35 cellular contexts compared by ENCODE assay signal in genomic region chr18:37754141-37754540, GRCh38.
"Had no signal": no experiment of that assay in that cellular context is flagged by ENCODE, and none has a peak within 500 bp of the region (broad histone marks: within the 10 kb centered on the region; RNA-seq: fewer than 3 reads in every experiment).

No MANE protein-coding gene starts in this region.

- H3K4me1 ChIP-seq: Peyer's patch had no signal

- H3K4me3 ChIP-seq: cardiac muscle cell, K562, MG63, Peyer's patch had no signal

- DNase-seq: activated CD4-positive, alpha-beta memory T cell treated with anti-CD3 and anti-CD28 coated beads, Interleukin-2, amount 10 ng/mL, durations not matched to agents 7 days and 5 days; activated CD4-positive, alpha-beta T cell treated with anti-CD3 and anti-CD28 coated beads for 1 hour; activated CD4-positive, alpha-beta T cell treated with anti-CD3 and anti-CD28 coated beads for 48 hours; activated CD4-positive, CD25-positive, alpha-beta regulatory T cell; activated CD8-positive, alpha-beta memory T cell treated with anti-CD3 and anti-CD28 coated beads for 24 hours; activated CD8-positive, alpha-beta memory T cell treated with anti-CD3 and anti-CD28 coated beads, Interleukin-2, amount 10 ng/mL, durations not matched to agents 7 days and 5 days; activated CD8-positive, alpha-beta memory T cell treated with anti-CD3 and anti-CD28 coated beads, Interleukin-2, amount 50 U/mL, for 48 hours; activated effector memory CD4-positive, alpha-beta T cell treated with Interleukin-2 at 50 U/mL for 16 hours; activated naive CD4-positive, alpha-beta T cell treated with anti-CD3 and anti-CD28 coated beads, Interleukin-2, amount 10 ng/mL, durations not matched to agents 7 days and 5 days; activated naive CD8-positive, alpha-beta T cell treated with anti-CD3 and anti-CD28 coated beads, Interleukin-2, amount 50 U/mL, for 24 hours; activated T-cell treated with anti-CD3 and anti-CD28 coated beads, Interleukin-2, amount 50 U/mL, for 48 hours; anterior cingulate cortex; MG63; NCI-H1048; NCI-H1105 treated with DMSO at 0.1 percent for 48 hours; NCI-H1436; NCI-H1694; NCI-H1930; NCI-H2081 treated with DMSO at 0.1 percent for 48 hours; NCI-H2171; NCI-H510A; NCI-H526; NCI-H748 treated with DMSO at 0.1 percent for 48 hours; NK-92 treated with Interleukin-12 subunit alpha and Interleukin-12 subunit beta, amount 100 ng/mL, for 24 hours; PC-3; Peyer's patch; RPMI8226; SHP77 treated with DMSO at 0.1 percent for 48 hours; SW 1271; T-helper 1 cell; T-helper 2 cell; T-helper 9 cell; WERI-Rb-1 had no signal

- H3K9me3 ChIP-seq: MG63, Peyer's patch had no signal

- H3K27ac ChIP-seq: cardiac muscle cell, Peyer's patch, WERI-Rb-1 had no signal

- ATAC-seq: activated CD8-positive, alpha-beta memory T cell treated with anti-CD3 and anti-CD28 coated beads, Interleukin-2, amount 10 ng/mL, durations not matched to agents 7 days and 5 days; activated naive CD8-positive, alpha-beta T cell treated with anti-CD3 and anti-CD28 coated beads, Interleukin-2, amount 50 U/mL, for 24 hours; K562; PC-3 had no signal

- H3K36me3 ChIP-seq: cardiac muscle cell, MG63, Peyer's patch, WERI-Rb-1 had no signal

- H3K27me3 ChIP-seq: cardiac muscle cell, MG63, Peyer's patch had no signal
